Comparison of ENCODE assay signal across 23 cellular contexts in the genomic region with DNA sequence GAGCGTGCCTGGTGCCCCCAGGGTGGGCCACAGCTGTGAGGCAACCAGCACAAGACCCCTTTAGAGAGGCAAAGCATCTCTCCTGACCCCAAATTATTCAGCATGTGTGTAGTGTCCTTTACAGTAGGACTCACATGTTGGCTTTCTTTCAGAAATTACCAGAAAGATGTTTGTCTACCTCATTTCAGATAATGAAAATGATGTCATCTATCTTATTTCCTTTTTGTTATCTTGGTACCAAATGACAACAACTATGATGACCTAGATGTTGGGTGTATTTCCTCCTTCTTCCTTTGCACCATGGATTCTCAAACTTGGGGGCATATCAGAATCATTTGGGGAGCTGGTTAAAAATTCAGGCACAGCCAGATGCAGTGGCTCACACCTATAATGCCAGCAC.
"Had no signal": no experiment of that assay in that cellular context is flagged by ENCODE, and none has a peak within 500 bp of the region (broad histone marks: within the 10 kb centered on the region; RNA-seq: fewer than 3 reads in every experiment).

No MANE protein-coding gene starts in this region.

- H3K27me3 ChIP-seq: esophagus squamous epithelium, sigmoid colon, suprapubic skin, thyroid gland had no signal

- H3K9me3 ChIP-seq: esophagus squamous epithelium, left ventricle myocardium inferior, lower lobe of right lung, psoas muscle, sigmoid colon, suprapubic skin, thyroid gland had no signal

- H3K27ac ChIP-seq: epithelial cell of prostate, esophagus squamous epithelium, left ventricle myocardium inferior, lower lobe of right lung, psoas muscle, sigmoid colon, skin epidermis, suprapubic skin had no signal

- H3K27ac Mint-ChIP-seq: dendritic cell treated with granulocyte-macrophage colony-stimulating factor and Interleukin-4, amounts not matched to agents 40 ng/mL and 50 ng/mL, for 4 days; immature natural killer cell; nephron; type B pancreatic cell had no signal

- FAIRE-seq: keratinocyte, urothelium cell line had no signal

- DNase-seq: effector memory CD8-positive, alpha-beta T cell; esophagus squamous epithelium; foreskin fibroblast; immature natural killer cell; left ventricle myocardium inferior; lower lobe of right lung; mesenchymal stem cell; midbrain; psoas muscle; retina; sigmoid colon; stimulated activated CD4-positive, alpha-beta T cell treated with anti-CD3 and anti-CD28 coated beads, Interleukin-2, amount 100 ng/mL, for 24 hours; stimulated activated CD4-positive, alpha-beta T cell treated with anti-CD3 and anti-CD28 coated beads, Interleukin-4, amount 100 ng/mL, for 4 hours; stimulated activated naive CD4-positive, alpha-beta T cell treated with Interleukin-2 at 50 U/mL for 16 hours had no signal

- H3K36me3 Mint-ChIP-seq: type B pancreatic cell had no signal

- H3K36me3 ChIP-seq: esophagus squamous epithelium, left ventricle myocardium inferior, lower lobe of right lung, sigmoid colon, suprapubic skin, thyroid gland had no signal

- H3K9me3 Mint-ChIP-seq: dendritic cell treated with granulocyte-macrophage colony-stimulating factor and Interleukin-4, amounts not matched to agents 40 ng/mL and 50 ng/mL, for 4 days; effector memory CD8-positive, alpha-beta T cell; immature natural killer cell; nephron; type B pancreatic cell had no signal

- H3K4me3 Mint-ChIP-seq: dendritic cell treated with granulocyte-macrophage colony-stimulating factor and Interleukin-4, amounts not matched to agents 40 ng/mL and 50 ng/mL, for 4 days; effector memory CD8-positive, alpha-beta T cell; immature natural killer cell; nephron; type B pancreatic cell had no signal

- H3K4me3 ChIP-seq: esophagus squamous epithelium, left ventricle myocardium inferior, lower lobe of right lung, psoas muscle, sigmoid colon, skin epidermis, suprapubic skin, thyroid gland had no signal

- H3K4me1 ChIP-seq: sigmoid colon had no signal

- ATAC-seq: effector memory CD8-positive, alpha-beta T cell; lower lobe of right lung; psoas muscle had no signal
